In genomic region chr19:34633806-34634205, GRCh38 we compare ENCODE assay signal across 12 cellular contexts. TPM values are rescaled to one million over a fixed set of nuclear protein-coding genes. Genes with fewer than 3 reads are reported as not detected.
"Had no signal": no experiment of that assay in that cellular context is flagged by ENCODE, and none has a peak within 500 bp of the region (broad histone marks: within the 10 kb centered on the region; RNA-seq: fewer than 3 reads in every experiment).

No MANE protein-coding gene starts in this region.

- H3K27ac Mint-ChIP-seq: GM23338, H9, HFFc6 had no signal

- H2AFZ ChIP-seq: GM23248, GM23338 had no signal

- H3K9ac ChIP-seq: GM23248 had no signal

- H3K36me3 ChIP-seq: HAP-1 had no signal

- H3K4me1 ChIP-seq: HAP-1 had no signal

- DNase-seq: GM23248, GOT3, H7, H9, HCEC 1CT, HFFc6 had no signal

- FAIRE-seq: H1, H54 had no signal

- H3K4me3 ChIP-seq: GM23248, GM23338, HAP-1 had no signal

- H3K4me2 ChIP-seq: GM23338 had no signal

- ATAC-seq: GM23338, HCT116 had no signal

- H3K4me1 Mint-ChIP-seq: GM23338, H9 had no signal

- H3K4me3 Mint-ChIP-seq: GM23338, H9, HFFc6 had no signal

- H3K27ac ChIP-seq: GM23248 had no signal

RNA-seq across cellular contexts. Expression of gene SCGB2B2, which starts 43.2 kb away (rescaled TPM):
- total RNA-seq: GM23248, H1, H4, H7, H9 had no signal
- polyA plus RNA-seq: GM23248, GM23338 had no signal
